8 cellular contexts compared by ENCODE assay signal in the genomic region with DNA sequence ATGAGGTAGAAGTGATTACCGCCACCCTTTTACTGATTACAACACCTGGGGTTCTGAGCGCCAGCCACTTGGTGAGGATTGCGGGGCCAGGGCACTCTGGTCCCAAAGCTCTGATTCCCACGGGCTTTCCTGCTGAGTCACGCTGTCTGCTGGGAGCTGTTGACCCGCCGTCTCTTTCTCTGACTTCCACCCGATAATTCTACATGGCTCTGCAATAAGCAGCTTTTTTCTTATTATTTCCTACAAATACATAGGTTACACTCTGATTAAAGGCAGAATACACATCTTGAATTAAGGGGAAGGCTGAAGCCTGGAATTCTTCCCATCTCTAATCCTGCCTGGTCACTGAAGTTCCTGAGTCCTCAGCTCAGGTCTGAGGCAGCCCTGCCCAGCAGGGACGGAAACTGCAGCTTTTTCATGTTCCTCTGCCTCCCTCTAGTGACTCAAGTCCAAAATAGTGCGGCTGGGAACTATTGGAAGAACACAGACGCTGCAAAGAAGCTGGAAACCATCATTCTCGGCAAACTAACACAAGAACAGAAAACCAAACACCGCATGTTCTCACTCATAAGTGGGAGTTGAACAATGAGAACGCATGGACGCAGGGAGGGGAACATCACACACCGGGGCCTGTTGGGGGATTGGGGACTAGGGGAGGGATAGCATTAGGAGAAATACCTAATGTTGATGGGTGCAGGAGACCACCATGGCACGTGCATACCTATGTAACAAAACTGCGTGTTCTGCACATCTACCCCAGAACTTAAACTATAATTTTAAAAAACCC.
DNase-seq lines count a peak whose midpoint lies in the region; ATAC-seq and TF ChIP-seq lines count a peak whose summit lies in the region.

No MANE protein-coding gene starts in this region.

- TF ChIP-seq CTCF in LNCaP clone FGC (IDR thresholded peaks at IDR 0.05; ENCODE audit: control insufficient read depth, extremely low read depth, insufficient read depth): peak; percentile 95
- peak; percentile 82 for TF ChIP-seq CTCF in RWPE1 (conservative IDR thresholded peaks at IDR 0.05; ENCODE audit: low read depth)
- peak; percentile 48 for TF ChIP-seq CTCF in glutamatergic neuron (IDR thresholded peaks at IDR 0.05; ENCODE audit: partially characterized antibody, unreplicated experiment)
- TF ChIP-seq CTCF in vagina (IDR thresholded peaks at IDR 0.05): peak; percentile 67 to 86 (median 69)

- peaks cover 7% of the 10 kb centered on the region for H3K27me3 Mint-ChIP-seq in activated naive CD8-positive, alpha-beta T cell treated with anti-CD3 and anti-CD28 coated beads, Interleukin-2, amount 10 ng/mL, durations not matched to agents 7 days and 5 days
- H3K27me3 Mint-ChIP-seq in glutamatergic neuron (ENCODE audit: unreplicated experiment): no peaks in the 10 kb centered on the region

- CTCF ChIA-PET in RWPE1 (lab: Yijun Ruan, JAX): interaction anchor here (0.6 to 3.6 kb wide), 24 partner anchors 106 to 1571 kb away, joined by 3 to 106 read pairs (median 4); a partner anchor contains a TSS

- H3K4me1 ChIP-seq in vagina: peaks cover 6% of the 10 kb centered on the region

- no peaks in the 10 kb centered on the region for H3K36me3 ChIP-seq in vagina

- no peaks in the 10 kb centered on the region for H3K9me3 ChIP-seq in vagina

- ATAC-seq in GM21723 (IDR thresholded peaks at IDR 0.05; ENCODE audit: unreplicated experiment): peak; percentile 91
- peak; percentile 79 for ATAC-seq in activated naive CD8-positive, alpha-beta T cell treated with anti-CD3 and anti-CD28 coated beads, Interleukin-2, amount 10 ng/mL, durations not matched to agents 7 days and 5 days (ENCODE audit: low read depth)

- H3K4me3 Mint-ChIP-seq in activated naive CD8-positive, alpha-beta T cell treated with anti-CD3 and anti-CD28 coated beads, Interleukin-2, amount 10 ng/mL, durations not matched to agents 7 days and 5 days: peak overlapping the region; percentile 55
- H3K4me3 Mint-ChIP-seq in glutamatergic neuron (ENCODE audit: unreplicated experiment): peak overlapping the region; percentile 81

- H3K36me3 Mint-ChIP-seq in activated naive CD8-positive, alpha-beta T cell treated with anti-CD3 and anti-CD28 coated beads, Interleukin-2, amount 10 ng/mL, durations not matched to agents 7 days and 5 days: peaks cover 4% of the 10 kb centered on the region
- no peaks in the 10 kb centered on the region for H3K36me3 Mint-ChIP-seq in glutamatergic neuron (ENCODE audit: unreplicated experiment)

- peaks cover 33% of the 10 kb centered on the region for H3K4me1 Mint-ChIP-seq in activated naive CD8-positive, alpha-beta T cell treated with anti-CD3 and anti-CD28 coated beads, Interleukin-2, amount 10 ng/mL, durations not matched to agents 7 days and 5 days
- H3K4me1 Mint-ChIP-seq in glutamatergic neuron (ENCODE audit: low read depth, unreplicated experiment): peaks cover 12% of the 10 kb centered on the region

- POLR2A ChIA-PET in RWPE1 (lab: Yijun Ruan, JAX; ENCODE audit: low non-redundant PET): interaction anchor here (1.0 to 1.4 kb wide), 3 partner anchors 92 to 199 kb away, joined by 3 to 15 read pairs (median 7); a partner anchor contains a TSS
- POLR2A ChIA-PET in activated naive CD8-positive, alpha-beta T cell treated with anti-CD3 and anti-CD28 coated beads, Interleukin-2, amount 10 ng/mL, durations not matched to agents 7 days and 5 days (lab: Charles Lee): interaction anchor here (1.1 to 3.8 kb wide), 7 partner anchors 54 to 257 kb away, joined by 3 to 38 read pairs (median 4); a partner anchor contains a TSS

- no peaks in the 10 kb centered on the region for H3K27me3 ChIP-seq in vagina

- DNase-seq in DMS53 (lab: John Stamatoyannopoulos, UW) (peak; percentile 96), LNCaP clone FGC (ENCODE audit: low read depth) (peak; percentile 77), RWPE1 (ENCODE audit: low spot score) (peak; percentile 91), glutamatergic neuron (peak; percentile 61), occipital lobe (lab: John Stamatoyannopoulos, UW) (peak; percentile 75), vagina (ENCODE audit: extremely low spot score in 2 of 2) (no peak)
- no peak for DNase-seq in activated naive CD8-positive, alpha-beta T cell treated with anti-CD3 and anti-CD28 coated beads, Interleukin-2, amount 10 ng/mL, durations not matched to agents 7 days and 5 days

- intact Hi-C loops in vagina (cut with DNase I): loop anchor here (1.0 to 5.0 kb wide), 2 partner anchors 198 to 294 kb away; no protein-coding TSS in a partner anchor

- H3K27ac ChIP-seq in RWPE1 (peak overlapping the region; percentile 69), vagina (peak overlapping the region; percentile 42)

- no peak overlapping the region for H3K27ac Mint-ChIP-seq in activated naive CD8-positive, alpha-beta T cell treated with anti-CD3 and anti-CD28 coated beads, Interleukin-2, amount 10 ng/mL, durations not matched to agents 7 days and 5 days
- peak overlapping the region; percentile 65 for H3K27ac Mint-ChIP-seq in glutamatergic neuron (ENCODE audit: unreplicated experiment)

- TF ChIP-seq POLR2A in vagina (IDR thresholded peaks at IDR 0.05): no peak

- no peaks in the 10 kb centered on the region for H3K9me3 Mint-ChIP-seq in activated naive CD8-positive, alpha-beta T cell treated with anti-CD3 and anti-CD28 coated beads, Interleukin-2, amount 10 ng/mL, durations not matched to agents 7 days and 5 days
- H3K9me3 Mint-ChIP-seq in glutamatergic neuron (ENCODE audit: unreplicated experiment): no peaks in the 10 kb centered on the region

- no peak overlapping the region for H3K4me3 ChIP-seq in LNCaP clone FGC (ENCODE audit: low read depth, low read length)
- peak overlapping the region; percentile 30 to 33 for H3K4me3 ChIP-seq in vagina

Comparison
In these comparisons a context has a peak if more than half of its experiments do, and no peak if none do; other contexts are left out.
1. DNase-seq: peak in DMS53 (single experiment), LNCaP clone FGC (single experiment), RWPE1 (single experiment), glutamatergic neuron (single experiment) and occipital lobe (single experiment); none in activated naive CD8-positive, alpha-beta T cell treated with anti-CD3 and anti-CD28 coated beads, Interleukin-2, amount 10 ng/mL, durations not matched to agents 7 days and 5 days (single experiment) and vagina (0 of 2).
2. Peak in every context shown above with its lines, with median percentiles within 50 percentile points of each other: CTCF ChIP-seq.